2 cellular contexts compared by ENCODE assay signal in genomic region chr3:50604628-50605588, GRCh38.
TF ChIP-seq lines count a peak whose summit lies in the region.

No MANE protein-coding gene starts in this region.

TF ChIP-seq in liver, 16 proteins besides CTCF, POLR2A, EP300 and RAD21:
- TF ChIP-seq HNF4A (conservative IDR thresholded peaks at IDR 0.05): peak in 1 of 2 donors; percentile 43
- peak in 1 of 2 donors; percentile 39 for TF ChIP-seq JUND (IDR thresholded peaks at IDR 0.05)
- peak; percentile 31 to 77 for TF ChIP-seq RXRA (IDR thresholded peaks at IDR 0.05)
- no peak for TF ChIP-seq TAF1 (conservative IDR thresholded peaks at IDR 0.05)
- no peak for TF ChIP-seq YY1 (IDR thresholded peaks at IDR 0.05)
- TF ChIP-seq MAX (IDR thresholded peaks at IDR 0.05): peak; percentile 87
- TF ChIP-seq EGR1 (IDR thresholded peaks at IDR 0.05; ENCODE audit: low read depth in 2 of 2): peak in 1 of 2 donors; percentile 40
- TF ChIP-seq SP1 (IDR thresholded peaks at IDR 0.05): peak; percentile 47

TF ChIP-seq in HepG2, 621 proteins besides CTCF, POLR2A, EP300 and RAD21:
- TF ChIP-seq LCORL (IDR thresholded peaks at IDR 0.05): no peak
- no peak for TF ChIP-seq LCORL (CRISPR knock-in tag; IDR thresholded peaks at IDR 0.05)
- no peak for TF ChIP-seq ZMAT5 (CRISPR knock-in tag; IDR thresholded peaks at IDR 0.05; ENCODE audit: borderline replicate concordance, low read depth)
- TF ChIP-seq FOSL2 (CRISPR knock-in tag; IDR thresholded peaks at IDR 0.05): no peak
- TF ChIP-seq KLF13 (CRISPR knock-in tag; IDR thresholded peaks at IDR 0.05): no peak
TF ChIP-seq in HepG2: peak in this region for 0.
